Comparison of ENCODE assay signal across 33 cellular contexts in the genomic region with DNA sequence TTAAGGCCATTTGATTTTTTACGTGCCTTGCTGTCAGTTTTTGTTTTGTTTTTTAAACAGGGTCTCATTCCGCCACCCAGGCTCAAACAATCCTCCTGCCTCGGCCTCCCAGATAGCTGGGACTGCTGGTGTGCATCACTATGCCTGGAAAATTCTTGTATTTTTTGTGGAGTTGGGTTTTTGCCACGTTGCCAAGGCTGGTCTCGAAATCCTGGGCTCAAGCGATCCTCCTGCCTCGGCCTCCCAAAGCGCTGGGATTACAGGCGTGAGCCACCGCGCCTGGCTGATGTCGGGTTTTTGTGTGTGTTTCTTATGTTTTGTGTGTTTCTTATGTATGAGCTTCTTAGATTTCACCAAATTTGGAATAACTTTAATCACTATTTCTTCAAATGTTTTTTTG.
"Had no signal": no experiment of that assay in that cellular context is flagged by ENCODE, and none has a peak within 500 bp of the region (broad histone marks: within the 10 kb centered on the region; RNA-seq: fewer than 3 reads in every experiment).

No MANE protein-coding gene starts in this region.

- H3K27me3 ChIP-seq: SJCRH30 had no signal

- ATAC-seq: activated CD8-positive, alpha-beta T cell treated with anti-CD3 and anti-CD28 coated beads for 36 hours; activated naive CD8-positive, alpha-beta T cell treated with anti-CD3 and anti-CD28 coated beads, Interleukin-2, amount 50 U/mL, for 24 hours; PC-3 had no signal

- H3K27ac ChIP-seq: Peyer's patch, SJCRH30, SK-N-MC, WERI-Rb-1 had no signal

- H3K27ac Mint-ChIP-seq: activated CD8-positive, alpha-beta T cell treated with anti-CD3 and anti-CD28 coated beads for 36 hours; activated naive CD8-positive, alpha-beta T cell; activated naive CD8-positive, alpha-beta T cell treated with anti-CD3 and anti-CD28 coated beads, Interleukin-2, amount 50 U/mL, for 24 hours; activated T-helper 2 cell treated with anti-CD3 and anti-CD28 coated beads, Interferon-gamma antibody, Interleukin-2, Interleukin-4, amounts not matched to agents 10 μg/mL and 5 μg/mL and 100 μg/mL, durations not matched to agents 14 hours and 24 hours and 36 hours; brain had no signal

- H3K4me1 ChIP-seq: Peyer's patch, SJCRH30 had no signal

- H3K9me3 ChIP-seq: MG63, Peyer's patch, SJCRH30 had no signal

- H3K36me3 Mint-ChIP-seq: activated naive CD8-positive, alpha-beta T cell had no signal

- H3K4me3 Mint-ChIP-seq: activated CD8-positive, alpha-beta T cell treated with anti-CD3 and anti-CD28 coated beads for 36 hours; activated naive CD8-positive, alpha-beta T cell; activated naive CD8-positive, alpha-beta T cell treated with anti-CD3 and anti-CD28 coated beads, Interleukin-2, amount 50 U/mL, for 24 hours; brain had no signal

- H3K27me3 Mint-ChIP-seq: brain had no signal

- H3K36me3 ChIP-seq: MG63, Peyer's patch, SJCRH30, WERI-Rb-1 had no signal

- DNase-seq: activated CD4-positive, alpha-beta T cell treated with anti-CD3 and anti-CD28 coated beads for 1 hour; activated CD4-positive, alpha-beta T cell treated with anti-CD3 and anti-CD28 coated beads for 48 hours; activated CD4-positive, CD25-positive, alpha-beta regulatory T cell; activated CD8-positive, alpha-beta T cell treated with anti-CD3 and anti-CD28 coated beads for 36 hours; activated gamma-delta T cell; activated naive CD4-positive, alpha-beta T cell treated with Interleukin-2 at 50 U/mL for 16 hours; activated naive CD8-positive, alpha-beta T cell treated with anti-CD3 and anti-CD28 coated beads, Interleukin-2, amount 50 U/mL, for 24 hours; activated T-cell treated with anti-CD3 and anti-CD28 coated beads, Interleukin-2, amount 50 U/mL, for 1 hour; anterior cingulate cortex; Kasumi-1; KG1; MG63; NCI-H1048; NCI-H1105 treated with DMSO at 0.1 percent for 48 hours; NCI-H1436; NCI-H1694; NCI-H1930; NCI-H2081 treated with DMSO at 0.1 percent for 48 hours; NCI-H226; NCI-H524 treated with DMSO at 0.1 percent for 48 hours; NCI-H748 treated with DMSO at 0.1 percent for 48 hours; NK-92 treated with Interleukin-12 subunit alpha and Interleukin-12 subunit beta, amount 100 ng/mL, for 24 hours; PC-3; RPMI8226; SHP77; SJCRH30; T1000; WERI-Rb-1 had no signal

- H3K4me1 Mint-ChIP-seq: brain had no signal

- H3K9me3 Mint-ChIP-seq: activated CD8-positive, alpha-beta T cell treated with anti-CD3 and anti-CD28 coated beads for 36 hours; activated naive CD8-positive, alpha-beta T cell treated with anti-CD3 and anti-CD28 coated beads, Interleukin-2, amount 50 U/mL, for 24 hours; activated T-helper 2 cell treated with anti-CD3 and anti-CD28 coated beads, Interferon-gamma antibody, Interleukin-2, Interleukin-4, amounts not matched to agents 10 μg/mL and 5 μg/mL and 100 μg/mL, durations not matched to agents 14 hours and 24 hours and 36 hours had no signal

- H3K4me3 ChIP-seq: MG63, Peyer's patch, SJCRH30, SK-N-MC had no signal
